ENCODE assay signal across 7 cellular contexts in genomic region chr11:46381046-46381835, GRCh38. TPM values are rescaled to one million over a fixed set of nuclear protein-coding genes. Genes with fewer than 3 reads are reported as not detected.
DNase-seq lines count a peak whose midpoint lies in the region; ATAC-seq and TF ChIP-seq lines count a peak whose summit lies in the region.

TSS of gene MDK (plus strand) at chr11:46381669. CDS start at chr11:46382058, 389 bp downstream.

- peak within 1 kb of the TSS; percentile 68 for H3K4me3 Mint-ChIP-seq in stimulated activated effector memory CD8-positive, alpha-beta T cell treated with anti-CD3 and anti-CD28 coated beads, Interleukin-12 subunit alpha, Interleukin-12 subunit beta, amount 100 ng/mL, for 72 hours

- intact Hi-C loops in body of pancreas (cut with DNase I), result no loop called here

- no peaks in the 10 kb centered on the region for H3K79me2 ChIP-seq in MM.1S (ENCODE audit: low read length)

- H3F3A ChIP-seq in MM.1S (ENCODE audit: insufficient read depth, low read length), result no peaks in the 10 kb centered on the region

- H3K9me3 ChIP-seq in MM.1S (replicated peaks; ENCODE audit: insufficient read depth, low read length) (no peaks in the 10 kb centered on the region), body of pancreas (no peaks in the 10 kb centered on the region)

- no peaks in the 10 kb centered on the region for H3K9me3 Mint-ChIP-seq in stimulated activated effector memory CD8-positive, alpha-beta T cell treated with anti-CD3 and anti-CD28 coated beads, Interleukin-12 subunit alpha, Interleukin-12 subunit beta, amount 100 ng/mL, for 72 hours

- H3K27me3 ChIP-seq in MM.1S (replicated peaks; ENCODE audit: insufficient read depth, low read length) (peaks cover 41% of the 10 kb centered on the region), body of pancreas (peaks cover 0 to 10% of the 10 kb centered on the region in 2 donors)

- H3K36me3 Mint-ChIP-seq in stimulated activated effector memory CD8-positive, alpha-beta T cell treated with anti-CD3 and anti-CD28 coated beads, Interleukin-12 subunit alpha, Interleukin-12 subunit beta, amount 100 ng/mL, for 72 hours, result peaks cover 39% of the 10 kb centered on the region

- WGBS in body of pancreas, 2 donors, result 1 to 2% methylated on average over 25 to 56 of the region's 97 CpGs

- H3K4me1 Mint-ChIP-seq in stimulated activated effector memory CD8-positive, alpha-beta T cell treated with anti-CD3 and anti-CD28 coated beads, Interleukin-12 subunit alpha, Interleukin-12 subunit beta, amount 100 ng/mL, for 72 hours, result peaks cover 25% of the 10 kb centered on the region

- H4K20me1 ChIP-seq in MM.1S (ENCODE audit: insufficient read depth, low read length), result no peaks in the 10 kb centered on the region

- H3K9ac ChIP-seq in MM.1S (ENCODE audit: low read length), result peak within 1 kb of the TSS; percentile 42; the same call in 1 of the 2 replicates

- ATAC-seq in body of pancreas (peak; percentile 26), HG03025 (IDR thresholded peaks at IDR 0.05; ENCODE audit: low FRiP score, unreplicated experiment) (no peak)
- ATAC-seq in stimulated activated effector memory CD8-positive, alpha-beta T cell treated with anti-CD3 and anti-CD28 coated beads, Interleukin-12 subunit alpha, Interleukin-12 subunit beta, amount 100 ng/mL, for 72 hours, result peak; percentile 35

- DNase-seq in GM10266 (ENCODE audit: extremely low spot score) (peak; percentile 69), MM.1S (no peak), body of pancreas (peak in 2 of 4 donors; percentile 43 to 46), islet precursor cell (peak; percentile 90)
- DNase-seq in stimulated activated effector memory CD8-positive, alpha-beta T cell treated with anti-CD3 and anti-CD28 coated beads, Interleukin-12 subunit alpha, Interleukin-12 subunit beta, amount 100 ng/mL, for 72 hours (ENCODE audit: low spot score in 2 of 2), result peak in 1 of 2 donors; percentile 70
- DNase-seq in NK-92 treated with Interleukin-12 subunit alpha and Interleukin-12 subunit beta, amount 100 ng/mL, for 24 hours (lab: John Stamatoyannopoulos, UW), result no peak

- H2AFZ ChIP-seq in MM.1S (ENCODE audit: low read length), result peak within 1 kb of the TSS; percentile 56

- TF ChIP-seq CTCF in GM10266 (IDR thresholded peaks at IDR 0.05; ENCODE audit: control insufficient read depth, insufficient read depth, low read depth, missing control alignments), result no peak
- TF ChIP-seq CTCF in MM.1S (IDR thresholded peaks at IDR 0.05; ENCODE audit: low read length), result no peak
- no peak for TF ChIP-seq CTCF in body of pancreas (IDR thresholded peaks at IDR 0.05)

- TF ChIP-seq POLR2A in body of pancreas (IDR thresholded peaks at IDR 0.05), result no peak

- H3K4me3 ChIP-seq in MM.1S (ENCODE audit: low read length) (peak within 1 kb of the TSS; percentile 78), body of pancreas (peak within 1 kb of the TSS; percentile 41 to 63)

- no peaks in the 10 kb centered on the region for H3K9me2 ChIP-seq in MM.1S (replicated peaks; ENCODE audit: insufficient read depth, low read length)

- H3K27ac ChIP-seq in MM.1S (ENCODE audit: low read length) (no peak within 1 kb of the TSS), body of pancreas (peak within 1 kb of the TSS; percentile 53 to 81 (median 60))

- peak within 1 kb of the TSS; percentile 99 for H3K4me2 ChIP-seq in MM.1S (ENCODE audit: low read depth, low read length)

- H3K36me3 ChIP-seq in MM.1S (replicated peaks; ENCODE audit: insufficient read depth, low read length), result no peaks in the 10 kb centered on the region
- H3K36me3 ChIP-seq in body of pancreas (replicated peaks in 1 of 2; ENCODE audit: insufficient read depth in 1 of 2, low read depth in 2 of 2), result peaks cover under 1 to 3% of the 10 kb centered on the region in 2 donors

- peaks cover 4% of the 10 kb centered on the region; the same call in 1 of the 2 replicates for H3K4me1 ChIP-seq in MM.1S (ENCODE audit: low read length)
- peaks cover 28% of the 10 kb centered on the region for H3K4me1 ChIP-seq in body of pancreas

- peak within 1 kb of the TSS; percentile 45 for H3K27ac Mint-ChIP-seq in stimulated activated effector memory CD8-positive, alpha-beta T cell treated with anti-CD3 and anti-CD28 coated beads, Interleukin-12 subunit alpha, Interleukin-12 subunit beta, amount 100 ng/mL, for 72 hours

RNA-seq across cellular contexts. Expression of gene MDK, which starts in this region (rescaled TPM):
- total RNA-seq in body of pancreas, result 10 to 100 TPM; 36.9 to 63.0 TPM

Comparison
In these comparisons a context has a peak if more than half of its experiments do, and no peak if none do; other contexts are left out.
1. DNase-seq: peak in GM10266 (single experiment) and islet precursor cell (single experiment); none in MM.1S (single experiment) and NK-92 treated with Interleukin-12 subunit alpha and Interleukin-12 subunit beta, amount 100 ng/mL, for 24 hours (single experiment).